16 cellular contexts compared by ENCODE assay signal in the genomic region with DNA sequence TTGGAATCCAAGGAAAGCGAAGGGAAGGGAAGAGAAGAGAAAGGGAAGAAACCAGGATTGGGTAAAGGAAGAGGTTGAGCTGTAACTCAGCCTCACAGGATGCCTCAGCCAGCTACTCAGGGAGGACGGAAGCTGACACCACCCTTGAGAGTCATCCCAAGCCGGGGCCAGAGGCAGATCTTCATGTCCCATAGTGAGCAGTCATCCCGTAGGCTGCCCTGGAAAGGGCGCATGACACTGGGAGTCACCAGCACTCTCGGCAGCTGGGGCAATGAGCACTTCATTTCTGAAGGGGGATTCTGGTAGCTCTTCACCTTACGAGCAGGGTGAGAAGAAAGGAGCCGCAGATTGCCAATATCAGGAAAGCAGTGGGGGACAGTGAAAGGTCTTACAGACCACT.
A peak's percentile ranks its signal among the peaks of the same experiment; 100 is the strongest.
DNase-seq lines count a peak whose midpoint lies in the region; ATAC-seq and TF ChIP-seq lines count a peak whose summit lies in the region.
"Had no signal": no experiment of that assay in that cellular context is flagged by ENCODE, and none has a peak within 500 bp of the region (broad histone marks: within the 10 kb centered on the region; RNA-seq: fewer than 3 reads in every experiment).

No MANE protein-coding gene starts in this region.

- H3K4me1 ChIP-seq in HEK293 (ENCODE audit: control insufficient read depth, insufficient read depth, low read length) (no peaks in the 10 kb centered on the region), sigmoid colon (peaks cover 0 to 11% (median 8%) of the 10 kb centered on the region in 4 donors)
- H3K4me1 ChIP-seq: BE2C had no signal

- no peak for TF ChIP-seq POLR2A in sigmoid colon (IDR thresholded peaks at IDR 0.05)

- H3K9me3 ChIP-seq in HEK293 (ENCODE audit: control insufficient read depth, insufficient read depth, low read depth, low read length), result 0 out of 2 replicates have a peak, but pooled peaks cover 4% of the 10 kb centered on the region
- peaks cover 0 to 1% (median 0%) of the 10 kb centered on the region in 4 donors for H3K9me3 ChIP-seq in sigmoid colon
- H3K9me3 ChIP-seq: A549, BE2C had no signal

- intact Hi-C loops in sigmoid colon (cut with DNase I), result no loop called here

- TF ChIP-seq CTCF in HEK293 (tag by site-specific recombination; IDR thresholded peaks at IDR 0.05), result no peak
- no peak for TF ChIP-seq CTCF in coronary artery (IDR thresholded peaks at IDR 0.05)
- no peak for TF ChIP-seq CTCF in sigmoid colon (IDR thresholded peaks at IDR 0.05)

- DNase-seq in coronary artery (ENCODE audit: low spot score) (peak; percentile 38), islet precursor cell (peak; percentile 47), sigmoid colon (peak; percentile 52), NCI-H226 (no peak)
- no peak for DNase-seq in stimulated activated naive CD4-positive, alpha-beta T cell (lab: John Stamatoyannopoulos, UW)
- DNase-seq: BE2C; CD4-positive, alpha-beta memory T cell; DMS79; EL; GDM1; H9 had no signal

- CTCF ChIA-PET in HEK293 (lab: Yijun Ruan, JAX), result interaction anchor here (0.7 kb wide), 2 partner anchors 36 to 134 kb away, joined by 3 read pairs; no protein-coding TSS in a partner anchor

- no peak for TF ChIP-seq EP300 in sigmoid colon (IDR thresholded peaks at IDR 0.05)

- H3K27ac ChIP-seq in HEK293 (ENCODE audit: extremely low read depth, low read depth, low read length) (no peak overlapping the region), coronary artery (no peak overlapping the region), sigmoid colon (no peak overlapping the region)
- H3K27ac ChIP-seq: A549, C4-2B had no signal

- H3K27me3 ChIP-seq in sigmoid colon, result no peaks in the 10 kb centered on the region

- POLR2A ChIA-PET in HEK293 (lab: Yijun Ruan, JAX), result no interaction called here

- 76 to 87% methylated on average over 8 of the region's 8 CpGs for WGBS in sigmoid colon, 2 donors

- H3K36me3 ChIP-seq in HEK293 (ENCODE audit: control insufficient read depth in 2 of 2, insufficient read depth in 1 of 2, low read length in 2 of 2) (no peaks in the 10 kb centered on the region), sigmoid colon (no peaks in the 10 kb centered on the region)
- H3K36me3 ChIP-seq: BE2C had no signal

- ATAC-seq in HG02623 (IDR thresholded peaks at IDR 0.05; ENCODE audit: unreplicated experiment), result no peak
- ATAC-seq: HepG2 had no signal

- H3K4me3 ChIP-seq in HEK293 (ENCODE audit: low read depth, low read length), result no peak overlapping the region
- H3K4me3 ChIP-seq in coronary artery, result no peak overlapping the region
- H3K4me3 ChIP-seq in sigmoid colon, result no peak overlapping the region
- H3K4me3 ChIP-seq: A549 had no signal

TF ChIP-seq in HEK293, 187 proteins besides CTCF, POLR2A, EP300 and RAD21:
- TF ChIP-seq PRDM1 (tag by site-specific recombination; IDR thresholded peaks at IDR 0.05), result 0 out of 2 replicates have a peak, but pooled peaks have one; percentile 25
- TF ChIP-seq ZNF112 (tag by site-specific recombination; IDR thresholded peaks at IDR 0.05), result no peak

Comparison
In these comparisons a context has a peak if more than half of its experiments do, and no peak if none do; other contexts are left out.
1. DNase-seq: peak in coronary artery (single experiment), islet precursor cell (single experiment) and sigmoid colon (single experiment); none in NCI-H226 (single experiment) and stimulated activated naive CD4-positive, alpha-beta T cell (0 of 6).